ENCODE assay signal across 8 cellular contexts in the genomic region with DNA sequence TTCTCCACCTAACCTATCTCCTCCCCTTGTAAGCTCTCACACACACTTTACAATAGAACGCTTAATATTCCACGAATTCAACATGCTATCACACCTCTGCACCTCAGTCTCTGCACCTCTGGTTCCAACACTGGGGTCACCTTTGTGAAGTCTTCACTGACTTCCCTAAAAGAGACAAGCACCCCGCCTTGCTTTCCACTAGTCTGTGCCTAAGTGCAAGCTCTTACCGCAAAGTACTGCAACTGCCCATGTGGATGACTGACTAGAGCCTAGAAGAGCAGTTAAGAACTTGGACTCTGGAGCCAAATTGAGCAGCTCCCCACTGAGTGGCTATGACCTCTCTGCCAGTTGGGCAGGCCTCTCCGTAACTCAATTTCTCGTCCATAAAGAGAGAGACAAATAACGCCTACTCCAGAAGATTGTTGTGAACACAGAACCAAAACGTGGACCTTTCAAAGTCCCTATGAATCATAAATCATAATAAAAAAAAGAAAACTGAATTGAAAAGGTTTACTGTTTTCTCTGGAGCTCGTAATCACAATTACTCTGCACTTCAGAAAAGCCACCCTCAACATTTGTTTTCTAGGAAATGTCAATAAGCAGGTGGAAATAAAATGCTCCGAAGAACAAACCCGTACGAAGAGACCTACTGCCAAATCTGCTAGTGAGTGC. TPM values are rescaled to one million over a fixed set of nuclear protein-coding genes. Genes with fewer than 3 reads are reported as not detected.
DNase-seq lines count a peak whose midpoint lies in the region; ATAC-seq lines count a peak whose summit lies in the region.

No MANE protein-coding gene starts in this region.

- H3K9me3 Mint-ChIP-seq in activated naive CD4-positive, alpha-beta T cell treated with anti-CD3 and anti-CD28 coated beads, Interleukin-2, amount 50 U/mL, for 24 hours: no peaks in the 10 kb centered on the region

- ATAC-seq in GM21526 (IDR thresholded peaks at IDR 0.05; ENCODE audit: low FRiP score, unreplicated experiment): no peak

- H3K4me3 ChIP-seq in ectodermal cell (ENCODE audit: insufficient read depth, low read depth, low read length): peak overlapping the region; percentile 83
- peak overlapping the region; percentile 98 for H3K4me3 ChIP-seq in mesendoderm (ENCODE audit: low read length)
- H3K4me3 ChIP-seq in urinary bladder (ENCODE audit: low read depth, low read length): peak overlapping the region; percentile 68

- H4K8ac ChIP-seq in mesendoderm (ENCODE audit: low read depth, low read length): no peak overlapping the region

- H3K4me2 ChIP-seq in mesendoderm (ENCODE audit: low read length): peak overlapping the region; percentile 95

- peak overlapping the region; percentile 100 for H3K27ac Mint-ChIP-seq in activated naive CD4-positive, alpha-beta T cell treated with anti-CD3 and anti-CD28 coated beads, Interleukin-2, amount 50 U/mL, for 24 hours

- peaks cover 57% of the 10 kb centered on the region for H3K4me1 Mint-ChIP-seq in activated naive CD4-positive, alpha-beta T cell treated with anti-CD3 and anti-CD28 coated beads, Interleukin-2, amount 50 U/mL, for 24 hours

- H3K27me3 Mint-ChIP-seq in activated naive CD4-positive, alpha-beta T cell treated with anti-CD3 and anti-CD28 coated beads, Interleukin-2, amount 50 U/mL, for 24 hours: no peaks in the 10 kb centered on the region

- H3K4me1 ChIP-seq in ectodermal cell (ENCODE audit: control insufficient read depth, insufficient read depth, low read length): peaks cover 7% of the 10 kb centered on the region
- peaks cover 4% of the 10 kb centered on the region for H3K4me1 ChIP-seq in mesendoderm (ENCODE audit: control insufficient read depth, low read depth, low read length)
- H3K4me1 ChIP-seq in urinary bladder (ENCODE audit: insufficient read depth): peaks cover 1% of the 10 kb centered on the region

- H3K27ac ChIP-seq in ectodermal cell (ENCODE audit: insufficient read depth, low read depth, low read length, poor library complexity, severe bottlenecking): no peak overlapping the region
- no peak overlapping the region for H3K27ac ChIP-seq in mesendoderm (ENCODE audit: low read depth, low read length)
- H3K27ac ChIP-seq in urinary bladder (ENCODE audit: low read depth): peak overlapping the region; percentile 95

- H3K4me3 Mint-ChIP-seq in activated naive CD4-positive, alpha-beta T cell treated with anti-CD3 and anti-CD28 coated beads, Interleukin-2, amount 50 U/mL, for 24 hours: peak overlapping the region; percentile 100

- H3K36me3 ChIP-seq in ectodermal cell (ENCODE audit: control insufficient read depth, insufficient read depth, low read length) (no peaks in the 10 kb centered on the region), mesendoderm (ENCODE audit: control insufficient read depth, insufficient read depth, low read length) (no peaks in the 10 kb centered on the region), urinary bladder (ENCODE audit: insufficient read depth) (no peaks in the 10 kb centered on the region)

- no peak overlapping the region for H3K18ac ChIP-seq in mesendoderm (ENCODE audit: low read length)

- DNase-seq in activated naive CD4-positive, alpha-beta T cell treated with anti-CD3 and anti-CD28 coated beads, Interleukin-2, amount 50 U/mL, for 16 hours: no peak
- peak; percentile 46 for DNase-seq in RPMI7951 (ENCODE audit: low read depth)
- DNase-seq in mesendoderm: peak; percentile 17
- DNase-seq in NCI-H1436 treated with DMSO at 0.1 percent for 48 hours (lab: John Stamatoyannopoulos, UW): no peak

- no peak overlapping the region for H4K5ac ChIP-seq in mesendoderm (ENCODE audit: low read length)

- H3K4ac ChIP-seq in mesendoderm (ENCODE audit: low read depth, low read length): no peak overlapping the region

- H3K9me3 ChIP-seq in ectodermal cell (ENCODE audit: control insufficient read depth, low read length): no peaks in the 10 kb centered on the region

- H3K56ac ChIP-seq in mesendoderm (ENCODE audit: low read length): peak overlapping the region; percentile 100

- peaks cover 17% of the 10 kb centered on the region for H3K79me1 ChIP-seq in mesendoderm (ENCODE audit: low read length)

- H2BK15ac ChIP-seq in mesendoderm (replicated peaks; ENCODE audit: low read depth): no peak overlapping the region

- WGBS in ectodermal cell, 2 experiments: 71 to 80% methylated on average over 10 to 12 of the region's 12 CpGs
- WGBS in mesendoderm (ENCODE audit: extremely low coverage, insufficient coverage, low lambda C conversion rate): 100% methylated on average over 2 of the region's 12 CpGs
- 31% methylated on average over 12 of the region's 12 CpGs for WGBS in urinary bladder

- H2BK120ac ChIP-seq in mesendoderm (ENCODE audit: low read depth, low read length): no peak overlapping the region

- no peak overlapping the region for H2AK5ac ChIP-seq in mesendoderm (ENCODE audit: low read length)

- peaks cover 39% of the 10 kb centered on the region for H3K79me2 ChIP-seq in mesendoderm (ENCODE audit: control insufficient read depth, insufficient read depth, low read length)

- no peak overlapping the region for H3K23ac ChIP-seq in mesendoderm (ENCODE audit: low read length)

- H3K36me3 Mint-ChIP-seq in activated naive CD4-positive, alpha-beta T cell treated with anti-CD3 and anti-CD28 coated beads, Interleukin-2, amount 50 U/mL, for 24 hours: peaks cover 4% of the 10 kb centered on the region

- no peak overlapping the region for H2BK5ac ChIP-seq in mesendoderm (ENCODE audit: low read length)

- H3K27me3 ChIP-seq in ectodermal cell (ENCODE audit: control insufficient read depth, insufficient read depth, low read length, poor library complexity, severe bottlenecking) (no peaks in the 10 kb centered on the region), mesendoderm (ENCODE audit: insufficient read depth, low read length, poor library complexity) (no peaks in the 10 kb centered on the region)

- peak overlapping the region; percentile 94 for H3K9ac ChIP-seq in mesendoderm (ENCODE audit: low read length)

RNA-seq across cellular contexts. Expression of a gene that starts 1.2 kb away (rescaled TPM):
- 43.7 and 55.2 TPM in 2 replicates for total RNA-seq in RPMI7951 (2014; rRNA removed; shearing (Covaris generic))
- 30.8 TPM for polyA plus RNA-seq in ectodermal cell (2013, experiment 1 of 4)
- polyA plus RNA-seq in ectodermal cell (2013, experiment 2 of 4): 31.0 TPM
- polyA plus RNA-seq in ectodermal cell (2013, experiment 3 of 4): 29.4 TPM
- polyA plus RNA-seq in ectodermal cell (2013, experiment 4 of 4): 30.6 TPM
- 18.6 TPM for polyA plus RNA-seq in mesendoderm (2013, experiment 1 of 2)
- 19.6 TPM for polyA plus RNA-seq in mesendoderm (2013, experiment 2 of 2)
- total RNA-seq in urinary bladder: 105 TPM
- 78.8 TPM for polyA plus RNA-seq in urinary bladder

RNA-seq across cellular contexts. Expression of a gene that starts 44.5 kb away (rescaled TPM):
- not detected in 2 replicates for total RNA-seq in RPMI7951 (2014; rRNA removed; shearing (Covaris generic))
- not detected for polyA plus RNA-seq in ectodermal cell (2013, experiment 1 of 4)
- polyA plus RNA-seq in ectodermal cell (2013, experiment 2 of 4): not detected
- polyA plus RNA-seq in ectodermal cell (2013, experiment 3 of 4): not detected
- not detected for polyA plus RNA-seq in ectodermal cell (2013, experiment 4 of 4)
- not detected for polyA plus RNA-seq in mesendoderm (2013, experiment 1 of 2)
- not detected for polyA plus RNA-seq in mesendoderm (2013, experiment 2 of 2)
- not detected for total RNA-seq in urinary bladder
- not detected for polyA plus RNA-seq in urinary bladder

Comparison
In these comparisons a context has a peak if more than half of its experiments do, and no peak if none do; other contexts are left out.
1. DNase-seq: peak in RPMI7951 (single experiment) and mesendoderm (single experiment); none in activated naive CD4-positive, alpha-beta T cell treated with anti-CD3 and anti-CD28 coated beads, Interleukin-2, amount 50 U/mL, for 16 hours (single experiment) and NCI-H1436 treated with DMSO at 0.1 percent for 48 hours (single experiment).
2. Peak in every context shown above with its lines, with median percentiles within 50 percentile points of each other: H3K4me3 ChIP-seq.